7 cellular contexts compared by ENCODE assay signal in the genomic region with DNA sequence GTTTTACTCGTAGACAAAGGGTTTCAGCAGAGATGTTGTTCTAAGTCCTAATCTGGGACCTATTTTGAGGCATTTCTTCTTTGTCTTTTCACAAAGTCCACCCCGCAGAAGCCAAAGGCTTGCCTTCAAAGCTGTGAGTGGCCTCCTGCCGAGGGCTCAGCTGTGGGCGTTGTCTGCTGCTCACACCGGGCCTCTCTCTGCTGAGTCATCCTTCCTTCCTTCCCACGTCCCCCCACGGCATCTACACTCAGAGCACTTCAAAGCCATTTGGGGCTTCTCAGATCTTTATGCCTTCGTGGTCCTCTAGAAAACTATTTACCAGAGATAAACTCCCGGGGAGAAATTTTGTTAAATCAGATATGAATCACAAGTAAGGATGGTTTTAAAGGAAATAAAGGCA.
A peak's percentile ranks its signal among the peaks of the same experiment; 100 is the strongest.
DNase-seq lines count a peak whose midpoint lies in the region; ATAC-seq and TF ChIP-seq lines count a peak whose summit lies in the region.

No MANE protein-coding gene starts in this region.

- DNase-seq in RWPE1 (ENCODE audit: low spot score) (peak; percentile 30), iris pigment epithelial cell (ENCODE audit: low read depth) (peak; percentile 91), NCI-H2196 treated with DMSO at 0.1 percent for 48 hours (lab: John Stamatoyannopoulos, UW; ENCODE audit: unreplicated experiment) (no peak)
- peak; percentile 52 for DNase-seq in activated T-helper 2 cell treated with anti-CD3 and anti-CD28 coated beads, Interferon-gamma antibody, Interleukin-2, Interleukin-4, amounts not matched to agents 10 μg/mL and 5 μg/mL and 100 μg/mL, durations not matched to agents 14 hours and 24 hours and 36 hours (ENCODE audit: low spot score)
- peak; percentile 78 for DNase-seq in stimulated activated CD8-positive, alpha-beta memory T cell treated with anti-CD3 and anti-CD28 coated beads, Interleukin-4, amount 100 ng/mL, for 48 hours

- H3K27ac ChIP-seq in RWPE1 = no peak overlapping the region

- H3K9me3 Mint-ChIP-seq in activated T-helper 2 cell treated with anti-CD3 and anti-CD28 coated beads, Interferon-gamma antibody, Interleukin-2, Interleukin-4, amounts not matched to agents 10 μg/mL and 5 μg/mL and 100 μg/mL, durations not matched to agents 14 hours and 24 hours and 36 hours = no peaks in the 10 kb centered on the region

- no peaks in the 10 kb centered on the region for H3K36me3 Mint-ChIP-seq in activated T-helper 2 cell treated with anti-CD3 and anti-CD28 coated beads, Interferon-gamma antibody, Interleukin-2, Interleukin-4, amounts not matched to agents 10 μg/mL and 5 μg/mL and 100 μg/mL, durations not matched to agents 14 hours and 24 hours and 36 hours (ENCODE audit: low read depth)

- ATAC-seq in GM18519 (IDR thresholded peaks at IDR 0.05; ENCODE audit: low FRiP score, unreplicated experiment) = peak; percentile 46
- peak; percentile 45 for ATAC-seq in HG03025 (IDR thresholded peaks at IDR 0.05; ENCODE audit: low FRiP score, unreplicated experiment)

- CTCF ChIA-PET in RWPE1 (lab: Yijun Ruan, JAX) = interaction anchor here (0.5 to 0.6 kb wide), 2 partner anchors 45 to 394 kb away, joined by 3 read pairs; no protein-coding TSS in a partner anchor

- H3K4me1 Mint-ChIP-seq in activated T-helper 2 cell treated with anti-CD3 and anti-CD28 coated beads, Interferon-gamma antibody, Interleukin-2, Interleukin-4, amounts not matched to agents 10 μg/mL and 5 μg/mL and 100 μg/mL, durations not matched to agents 14 hours and 24 hours and 36 hours (ENCODE audit: low read depth) = peaks cover 44% of the 10 kb centered on the region

- H3K27me3 Mint-ChIP-seq in activated T-helper 2 cell treated with anti-CD3 and anti-CD28 coated beads, Interferon-gamma antibody, Interleukin-2, Interleukin-4, amounts not matched to agents 10 μg/mL and 5 μg/mL and 100 μg/mL, durations not matched to agents 14 hours and 24 hours and 36 hours (ENCODE audit: low read depth) = no peaks in the 10 kb centered on the region

- peak overlapping the region; percentile 50 for H3K27ac Mint-ChIP-seq in activated T-helper 2 cell treated with anti-CD3 and anti-CD28 coated beads, Interferon-gamma antibody, Interleukin-2, Interleukin-4, amounts not matched to agents 10 μg/mL and 5 μg/mL and 100 μg/mL, durations not matched to agents 14 hours and 24 hours and 36 hours

- POLR2A ChIA-PET in RWPE1 (lab: Yijun Ruan, JAX; ENCODE audit: low non-redundant PET) = no interaction called here

- H3K4me3 Mint-ChIP-seq in activated T-helper 2 cell treated with anti-CD3 and anti-CD28 coated beads, Interferon-gamma antibody, Interleukin-2, Interleukin-4, amounts not matched to agents 10 μg/mL and 5 μg/mL and 100 μg/mL, durations not matched to agents 14 hours and 24 hours and 36 hours (ENCODE audit: low read depth) = peak overlapping the region; percentile 49

- intact Hi-C loops in activated T-helper 2 cell treated with anti-CD3 and anti-CD28 coated beads, Interferon-gamma antibody, Interleukin-2, Interleukin-4, amounts not matched to agents 10 μg/mL and 5 μg/mL and 100 μg/mL, durations not matched to agents 14 hours and 24 hours and 36 hours (cut with micrococcal nuclease) = loop anchor here (2.0 to 10.0 kb wide), 3 partner anchors 27 to 1825 kb away; no protein-coding TSS in a partner anchor

- no peak for TF ChIP-seq CTCF in RWPE1 (conservative IDR thresholded peaks at IDR 0.05; ENCODE audit: low read depth)
